1 cellular context compared by ENCODE assay signal in the genomic region with DNA sequence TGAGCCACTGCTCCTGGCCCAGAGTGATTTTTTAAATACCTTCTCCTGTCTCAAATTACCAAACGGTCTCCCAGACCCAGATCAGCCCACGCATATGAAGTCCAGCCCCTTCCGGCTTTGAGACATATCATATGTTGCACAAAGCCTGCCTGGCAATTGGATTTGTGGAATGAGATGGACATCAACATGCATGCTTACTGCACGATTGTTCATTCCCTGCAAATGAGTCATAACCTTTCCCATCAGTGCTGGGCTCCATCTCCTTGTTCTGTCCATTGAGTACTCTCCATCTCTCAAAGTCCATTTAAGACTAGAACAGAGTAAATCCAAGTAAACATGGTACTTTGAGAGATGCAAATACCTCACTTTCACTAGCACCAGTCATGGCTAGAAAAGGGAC.
TF ChIP-seq lines count a peak whose summit lies in the region.

No MANE protein-coding gene starts in this region.

TF ChIP-seq in SK-N-SH, 30 proteins besides CTCF, POLR2A, EP300 and RAD21 (continued from another document):
- TF ChIP-seq, protein P1, sequence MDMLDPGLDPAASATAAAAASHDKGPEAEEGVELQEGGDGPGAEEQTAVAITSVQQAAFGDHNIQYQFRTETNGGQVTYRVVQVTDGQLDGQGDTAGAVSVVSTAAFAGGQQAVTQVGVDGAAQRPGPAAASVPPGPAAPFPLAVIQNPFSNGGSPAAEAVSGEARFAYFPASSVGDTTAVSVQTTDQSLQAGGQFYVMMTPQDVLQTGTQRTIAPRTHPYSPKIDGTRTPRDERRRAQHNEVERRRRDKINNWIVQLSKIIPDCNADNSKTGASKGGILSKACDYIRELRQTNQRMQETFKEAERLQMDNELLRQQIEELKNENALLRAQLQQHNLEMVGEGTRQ (IDR thresholded peaks at IDR 0.05; ENCODE audit: borderline replicate concordance, low read depth, low read length): no peak
- no peak for TF ChIP-seq NRF1 (IDR thresholded peaks at IDR 0.05; ENCODE audit: low read depth, low read length)
- TF ChIP-seq MXI1 (IDR thresholded peaks at IDR 0.05; ENCODE audit: low read depth, low read length): no peak
